Comparison of ENCODE assay signal across 11 cellular contexts in the genomic region with DNA sequence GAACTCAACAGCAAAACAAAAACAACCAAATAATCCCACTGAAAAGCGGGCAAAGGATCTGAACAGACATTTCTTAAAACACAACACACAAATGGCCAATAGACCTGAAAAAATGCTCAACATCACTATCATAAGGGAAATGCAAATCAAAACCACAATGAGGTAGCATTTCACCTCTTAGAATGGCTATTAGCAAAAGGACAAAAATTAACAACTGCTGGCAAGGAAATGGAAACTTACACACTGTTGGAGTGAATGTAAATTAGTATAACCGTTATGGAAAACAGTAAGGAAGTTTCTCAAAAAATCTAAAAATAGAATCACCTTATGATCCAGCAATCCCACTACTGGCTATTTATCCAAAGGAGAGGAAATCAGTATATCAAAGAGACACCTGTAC. TPM values are rescaled to one million over a fixed set of nuclear protein-coding genes. Genes with fewer than 3 reads are reported as not detected.
A peak's percentile ranks its signal among the peaks of the same experiment; 100 is the strongest.
DNase-seq lines count a peak whose midpoint lies in the region; ATAC-seq, FAIRE-seq and TF ChIP-seq lines count a peak whose summit lies in the region.
"Had no signal": no experiment of that assay in that cellular context is flagged by ENCODE, and none has a peak within 500 bp of the region (broad histone marks: within the 10 kb centered on the region; RNA-seq: fewer than 3 reads in every experiment).

No MANE protein-coding gene starts in this region.

- H3K4me3 Mint-ChIP-seq in activated T-cell treated with anti-CD3 and anti-CD28 coated beads, Interleukin-2, amount 50 U/mL, for 72 hours, result no peak overlapping the region

- no peak for TF ChIP-seq CTCF in WERI-Rb-1 (IDR thresholded peaks at IDR 0.05; ENCODE audit: low read depth, low read length)

- no peak overlapping the region for H3K4me3 ChIP-seq in WERI-Rb-1 (ENCODE audit: low read depth, low read length)
- H3K4me3 ChIP-seq: heart right ventricle had no signal

- TF ChIP-seq POLR2A in H54 (IDR thresholded peaks at IDR 0.05; ENCODE audit: low read depth, low read length), result no peak

- no peaks in the 10 kb centered on the region for H3K9me3 Mint-ChIP-seq in activated T-cell treated with anti-CD3 and anti-CD28 coated beads, Interleukin-2, amount 50 U/mL, for 72 hours

- H3K9me3 ChIP-seq in WERI-Rb-1 (ENCODE audit: severe bottlenecking), result no peaks in the 10 kb centered on the region
- H3K9me3 ChIP-seq: heart right ventricle had no signal

- H3K36me3 Mint-ChIP-seq in activated T-cell treated with anti-CD3 and anti-CD28 coated beads, Interleukin-2, amount 50 U/mL, for 72 hours (ENCODE audit: insufficient read depth in 2 of 2), result peaks cover 10 to 26% of the 10 kb centered on the region in 2 donors

- no peaks in the 10 kb centered on the region for H3K27me3 Mint-ChIP-seq in activated T-cell treated with anti-CD3 and anti-CD28 coated beads, Interleukin-2, amount 50 U/mL, for 72 hours (ENCODE audit: low read depth)

- H3K27ac ChIP-seq in WERI-Rb-1, result no peak overlapping the region
- H3K27ac ChIP-seq: heart right ventricle had no signal

- H3K27ac Mint-ChIP-seq in activated T-cell treated with anti-CD3 and anti-CD28 coated beads, Interleukin-2, amount 50 U/mL, for 72 hours, result peak overlapping the region; percentile 82

- no peak for ATAC-seq in activated T-cell treated with anti-CD3 and anti-CD28 coated beads, Interleukin-2, amount 50 U/mL, for 72 hours (replicated peaks in 1 of 2)
- ATAC-seq in HG03457 (IDR thresholded peaks at IDR 0.05; ENCODE audit: unreplicated experiment), result peak; percentile 88
- ATAC-seq: heart right ventricle had no signal

- H3K27me3 ChIP-seq in WERI-Rb-1 (ENCODE audit: insufficient read depth, low read depth, severe bottlenecking), result no peaks in the 10 kb centered on the region
- H3K27me3 ChIP-seq: heart right ventricle had no signal

- DNase-seq in activated T-cell treated with anti-CD3 and anti-CD28 coated beads, Interleukin-2, amount 50 U/mL, for 72 hours, result no peak
- DNase-seq in activated T-cell treated with anti-CD3 and anti-CD28 coated beads for 4 hours (no peak), H54 (ENCODE audit: insufficient read length, low spot score) (no peak), renal cortical epithelial cell (ENCODE audit: low read depth) (peak; percentile 51), WERI-Rb-1 (no peak), DMS153 (lab: John Stamatoyannopoulos, UW) (no peak)
- no peak for DNase-seq in stimulated activated CD4-positive, alpha-beta T cell treated with anti-CD3 and anti-CD28 coated beads, Interleukin-2, amount 100 ng/mL, for 24 hours
- DNase-seq: heart right ventricle, NCI-H1930, SHP77 had no signal

- H3K36me3 ChIP-seq in WERI-Rb-1, result peaks cover 88% of the 10 kb centered on the region

- peaks cover 17% of the 10 kb centered on the region for H3K4me1 Mint-ChIP-seq in activated T-cell treated with anti-CD3 and anti-CD28 coated beads, Interleukin-2, amount 50 U/mL, for 72 hours (ENCODE audit: low read depth)

- FAIRE-seq in H54 (lab: Jason Lieb, UNC), result peak; percentile 27

RNA-seq across cellular contexts. Expression of gene FAM8A1, which starts 20.9 kb away (rescaled TPM):
- 1 to 10 TPM; 6.3 to 7.3 TPM for total RNA-seq in activated T-cell treated with anti-CD3 and anti-CD28 coated beads, Interleukin-2, amount 50 U/mL, for 72 hours
- total RNA-seq in renal cortical epithelial cell, result 17.2 and 31.6 TPM in 2 replicates
